ENCODE assay signal across 1 cellular context in the genomic region with DNA sequence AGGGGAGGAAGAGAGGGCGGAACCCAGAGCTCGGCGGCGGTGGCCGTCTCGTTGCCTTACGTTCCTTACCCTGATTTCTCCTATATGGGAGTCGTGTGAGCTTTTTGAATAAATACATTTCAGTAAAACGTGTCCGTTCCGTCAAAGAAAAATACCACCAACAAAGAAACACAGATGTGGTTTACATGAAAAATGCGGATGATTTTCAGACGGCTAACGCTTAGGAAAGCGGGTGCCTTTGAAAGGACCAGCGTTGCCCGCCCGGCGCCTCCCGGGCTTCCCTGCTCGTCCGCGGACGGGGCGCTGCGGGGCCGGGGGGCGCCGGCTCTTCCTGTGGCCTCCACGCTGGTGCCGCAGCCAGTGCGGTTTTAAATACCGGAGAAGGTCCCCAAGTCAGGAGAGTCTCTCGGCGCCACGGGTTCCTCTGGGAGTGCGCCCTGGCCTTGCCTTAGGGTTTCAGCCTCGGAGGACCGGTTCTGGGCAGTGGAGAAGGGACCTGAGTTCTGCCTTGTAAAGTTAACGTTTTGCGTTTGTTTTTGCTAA.
A peak's percentile ranks its signal among the peaks of the same experiment; 100 is the strongest.
TF ChIP-seq lines count a peak whose summit lies in the region.

No MANE protein-coding gene starts in this region.

TF ChIP-seq in HepG2, 621 proteins besides CTCF, POLR2A, EP300 and RAD21 (continued from another document):
- TF ChIP-seq GLI4 (CRISPR knock-in tag; IDR thresholded peaks at IDR 0.05; ENCODE audit: borderline replicate concordance) (0 out of 2 replicates have a peak, but pooled peaks have one; percentile 4), ZNF570 (CRISPR knock-in tag; IDR thresholded peaks at IDR 0.05; ENCODE audit: borderline replicate concordance) (no peak), GFI1 (CRISPR knock-in tag; IDR thresholded peaks at IDR 0.05; ENCODE audit: borderline replicate concordance) (no peak), CREM (IDR thresholded peaks at IDR 0.05) (no peak), CREM (CRISPR knock-in tag; IDR thresholded peaks at IDR 0.05) (no peak), HES4 (CRISPR knock-in tag; IDR thresholded peaks at IDR 0.05; ENCODE audit: borderline replicate concordance) (no peak), PITX1 (CRISPR knock-in tag; IDR thresholded peaks at IDR 0.05) (no peak), SNRNP70 (IDR thresholded peaks at IDR 0.05; ENCODE audit: low read depth, low read length) (no peak), HMGXB4 (CRISPR knock-in tag; IDR thresholded peaks at IDR 0.05; ENCODE audit: borderline replicate concordance in 1 of 2, low read depth in 1 of 2) (peak in 1 of 2 experiments; percentile 61; a peak in 1 of 4 replicates), RFXANK (CRISPR knock-in tag; IDR thresholded peaks at IDR 0.05) (no peak), CBX2 (IDR thresholded peaks at IDR 0.05; ENCODE audit: low read depth, low read length) (no peak), CBX2 (CRISPR knock-in tag; IDR thresholded peaks at IDR 0.05; ENCODE audit: low read depth) (no peak), ZNF567 (CRISPR knock-in tag; IDR thresholded peaks at IDR 0.05; ENCODE audit: borderline replicate concordance) (no peak), LRRFIP1 (CRISPR knock-in tag; conservative IDR thresholded peaks at IDR 0.05) (no peak), ZBTB34 (CRISPR knock-in tag; IDR thresholded peaks at IDR 0.05) (no peak), IRF1 (CRISPR knock-in tag; IDR thresholded peaks at IDR 0.05; ENCODE audit: low read depth) (no peak), ZNF780A (CRISPR knock-in tag; IDR thresholded peaks at IDR 0.05) (no peak), ZNF468 (CRISPR knock-in tag; IDR thresholded peaks at IDR 0.05) (no peak)
- TF ChIP-seq, protein P1, sequence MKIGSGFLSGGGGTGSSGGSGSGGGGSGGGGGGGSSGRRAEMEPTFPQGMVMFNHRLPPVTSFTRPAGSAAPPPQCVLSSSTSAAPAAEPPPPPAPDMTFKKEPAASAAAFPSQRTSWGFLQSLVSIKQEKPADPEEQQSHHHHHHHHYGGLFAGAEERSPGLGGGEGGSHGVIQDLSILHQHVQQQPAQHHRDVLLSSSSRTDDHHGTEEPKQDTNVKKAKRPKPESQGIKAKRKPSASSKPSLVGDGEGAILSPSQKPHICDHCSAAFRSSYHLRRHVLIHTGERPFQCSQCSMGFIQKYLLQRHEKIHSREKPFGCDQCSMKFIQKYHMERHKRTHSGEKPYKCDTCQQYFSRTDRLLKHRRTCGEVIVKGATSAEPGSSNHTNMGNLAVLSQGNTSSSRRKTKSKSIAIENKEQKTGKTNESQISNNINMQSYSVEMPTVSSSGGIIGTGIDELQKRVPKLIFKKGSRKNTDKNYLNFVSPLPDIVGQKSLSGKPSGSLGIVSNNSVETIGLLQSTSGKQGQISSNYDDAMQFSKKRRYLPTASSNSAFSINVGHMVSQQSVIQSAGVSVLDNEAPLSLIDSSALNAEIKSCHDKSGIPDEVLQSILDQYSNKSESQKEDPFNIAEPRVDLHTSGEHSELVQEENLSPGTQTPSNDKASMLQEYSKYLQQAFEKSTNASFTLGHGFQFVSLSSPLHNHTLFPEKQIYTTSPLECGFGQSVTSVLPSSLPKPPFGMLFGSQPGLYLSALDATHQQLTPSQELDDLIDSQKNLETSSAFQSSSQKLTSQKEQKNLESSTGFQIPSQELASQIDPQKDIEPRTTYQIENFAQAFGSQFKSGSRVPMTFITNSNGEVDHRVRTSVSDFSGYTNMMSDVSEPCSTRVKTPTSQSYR (CRISPR knock-in tag; IDR thresholded peaks at IDR 0.05; ENCODE audit: borderline replicate concordance): no peak
- TF ChIP-seq, protein P2, sequence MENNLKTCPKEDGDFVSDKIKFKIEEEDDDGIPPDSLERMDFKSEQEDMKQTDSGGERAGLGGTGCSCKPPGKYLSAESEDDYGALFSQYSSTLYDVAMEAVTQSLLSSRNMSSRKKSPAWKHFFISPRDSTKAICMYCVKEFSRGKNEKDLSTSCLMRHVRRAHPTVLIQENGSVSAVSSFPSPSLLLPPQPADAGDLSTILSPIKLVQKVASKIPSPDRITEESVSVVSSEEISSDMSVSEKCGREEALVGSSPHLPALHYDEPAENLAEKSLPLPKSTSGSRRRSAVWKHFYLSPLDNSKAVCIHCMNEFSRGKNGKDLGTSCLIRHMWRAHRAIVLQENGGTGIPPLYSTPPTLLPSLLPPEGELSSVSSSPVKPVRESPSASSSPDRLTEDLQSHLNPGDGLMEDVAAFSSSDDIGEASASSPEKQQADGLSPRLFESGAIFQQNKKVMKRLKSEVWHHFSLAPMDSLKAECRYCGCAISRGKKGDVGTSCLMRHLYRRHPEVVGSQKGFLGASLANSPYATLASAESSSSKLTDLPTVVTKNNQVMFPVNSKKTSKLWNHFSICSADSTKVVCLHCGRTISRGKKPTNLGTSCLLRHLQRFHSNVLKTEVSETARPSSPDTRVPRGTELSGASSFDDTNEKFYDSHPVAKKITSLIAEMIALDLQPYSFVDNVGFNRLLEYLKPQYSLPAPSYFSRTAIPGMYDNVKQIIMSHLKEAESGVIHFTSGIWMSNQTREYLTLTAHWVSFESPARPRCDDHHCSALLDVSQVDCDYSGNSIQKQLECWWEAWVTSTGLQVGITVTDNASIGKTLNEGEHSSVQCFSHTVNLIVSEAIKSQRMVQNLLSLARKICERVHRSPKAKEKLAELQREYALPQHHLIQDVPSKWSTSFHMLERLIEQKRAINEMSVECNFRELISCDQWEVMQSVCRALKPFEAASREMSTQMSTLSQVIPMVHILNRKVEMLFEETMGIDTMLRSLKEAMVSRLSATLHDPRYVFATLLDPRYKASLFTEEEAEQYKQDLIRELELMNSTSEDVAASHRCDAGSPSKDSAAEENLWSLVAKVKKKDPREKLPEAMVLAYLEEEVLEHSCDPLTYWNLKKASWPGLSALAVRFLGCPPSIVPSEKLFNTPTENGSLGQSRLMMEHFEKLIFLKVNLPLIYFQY (CRISPR knock-in tag; IDR thresholded peaks at IDR 0.05; ENCODE audit: borderline replicate concordance): no peak
